ENCODE assay signal across 11 cellular contexts in genomic region chr1:230125633-230126528, GRCh38. TPM values are rescaled to one million over a fixed set of nuclear protein-coding genes. Genes with fewer than 3 reads are reported as not detected.
DNase-seq lines count a peak whose midpoint lies in the region; ATAC-seq and FAIRE-seq lines count a peak whose summit lies in the region.
"Had no signal": no experiment of that assay in that cellular context is flagged by ENCODE, and none has a peak within 500 bp of the region (broad histone marks: within the 10 kb centered on the region; RNA-seq: fewer than 3 reads in every experiment).

No MANE protein-coding gene starts in this region.

- H3K27me3 Mint-ChIP-seq in IgD-negative memory B cell (no peaks in the 10 kb centered on the region), naive B cell (no peaks in the 10 kb centered on the region)

- H3K36me3 Mint-ChIP-seq in IgD-negative memory B cell, result peaks cover 9% of the 10 kb centered on the region
- peaks cover 0 to 13% of the 10 kb centered on the region in 2 donors for H3K36me3 Mint-ChIP-seq in activated naive CD4-positive, alpha-beta T cell treated with anti-CD3 and anti-CD28 coated beads, Interleukin-2, amount 50 U/mL, for 72 hours
- peaks cover 2% of the 10 kb centered on the region in 2 donors for H3K36me3 Mint-ChIP-seq in naive B cell

- peak; percentile 32 to 65 for DNase-seq in activated naive CD4-positive, alpha-beta T cell treated with anti-CD3 and anti-CD28 coated beads, Interleukin-2, amount 50 U/mL, for 72 hours (ENCODE audit: low spot score in 2 of 2)
- DNase-seq in naive B cell (no peak), NCI-H82 treated with DMSO at 0.1 percent for 48 hours (lab: John Stamatoyannopoulos, UW; ENCODE audit: unreplicated experiment) (no peak), NCI-H2029 treated with DMSO at 0.1 percent for 48 hours (lab: John Stamatoyannopoulos, UW) (no peak), small intestine (no peak)
- DNase-seq in central memory CD4-positive, alpha-beta T cell, result no peak
- DNase-seq: activated effector memory CD4-positive, alpha-beta T cell treated with anti-CD3 and anti-CD28 coated beads, Interleukin-2, amount 50 U/mL, for 16 hours; left cardiac atrium; NCI-H2171 treated with DMSO at 0.1 percent for 48 hours had no signal

- 70 to 79% (median 78%) methylated on average over 10 of the region's 10 CpGs for WGBS in small intestine, 3 donors

- peaks cover 86 to 100% (median 100%) of the 10 kb centered on the region in 10 experiments for H3K4me1 ChIP-seq in BLaER1 treated with 17β-estradiol and CSF1 and Interleukin-3, amounts not matched to agents 10 nM and 100 nM
- peaks cover 8 to 9% of the 10 kb centered on the region in 2 donors for H3K4me1 ChIP-seq in small intestine (ENCODE audit: control insufficient read depth in 2 of 2, insufficient read depth in 1 of 2, low read depth in 1 of 2, low read length in 1 of 2)

- peak overlapping the region in 7 of 11 experiments; percentile 34 to 83 (median 56); a peak in 12 of 22 replicates for H3K9ac ChIP-seq in BLaER1 treated with 17β-estradiol and CSF1 and Interleukin-3, amounts not matched to agents 10 nM and 100 nM

- H3K27ac Mint-ChIP-seq in IgD-negative memory B cell (peak overlapping the region in 2 of 3 donors; percentile 36 to 37), naive B cell (peak overlapping the region; percentile 47 to 98 (median 89))
- H3K27ac Mint-ChIP-seq in activated naive CD4-positive, alpha-beta T cell treated with anti-CD3 and anti-CD28 coated beads, Interleukin-2, amount 50 U/mL, for 72 hours, result peak overlapping the region; percentile 57 to 86

- no peaks in the 10 kb centered on the region for H3K9me3 ChIP-seq in BLaER1 treated with 17β-estradiol and CSF1 and Interleukin-3, amounts not matched to agents 10 nM and 100 nM (replicated peaks in 1 of 11)
- H3K9me3 ChIP-seq in small intestine (ENCODE audit: control insufficient read depth, low read depth), result no peaks in the 10 kb centered on the region

- H3K9me3 Mint-ChIP-seq in IgD-negative memory B cell (no peaks in the 10 kb centered on the region), naive B cell (no peaks in the 10 kb centered on the region)
- no peaks in the 10 kb centered on the region for H3K9me3 Mint-ChIP-seq in activated naive CD4-positive, alpha-beta T cell treated with anti-CD3 and anti-CD28 coated beads, Interleukin-2, amount 50 U/mL, for 72 hours

- H3K4me2 ChIP-seq in BLaER1 treated with 17β-estradiol and CSF1 and Interleukin-3, amounts not matched to agents 10 nM and 100 nM, result peak overlapping the region; percentile 68 to 99 (median 94)

- H3K27ac ChIP-seq in BLaER1 treated with 17β-estradiol and CSF1 and Interleukin-3, amounts not matched to agents 10 nM and 100 nM, result peak overlapping the region in 9 of 11 experiments; percentile 28 to 93 (median 82); a peak in 17 of 22 replicates
- peak overlapping the region in 1 of 2 donors; percentile 26 for H3K27ac ChIP-seq in small intestine (ENCODE audit: low read depth in 1 of 2, low read length in 1 of 2)

- H3K4me3 Mint-ChIP-seq in IgD-negative memory B cell (no peak overlapping the region), naive B cell (peak overlapping the region in 6 of 8 donors; percentile 23 to 69 (median 59))

- H3K4me1 Mint-ChIP-seq in IgD-negative memory B cell, result peaks cover 48 to 54% (median 49%) of the 10 kb centered on the region in 3 donors
- peaks cover 64 to 79% (median 75%) of the 10 kb centered on the region in 3 donors for H3K4me1 Mint-ChIP-seq in naive B cell

- peaks cover 15 to 96% (median 89%) of the 10 kb centered on the region in 11 experiments; a peak in 20 of 22 replicates for H4K20me1 ChIP-seq in BLaER1 treated with 17β-estradiol and CSF1 and Interleukin-3, amounts not matched to agents 10 nM and 100 nM

- H3K4me3 ChIP-seq in BLaER1 treated with 17β-estradiol and CSF1 and Interleukin-3, amounts not matched to agents 10 nM and 100 nM, result peak overlapping the region in 2 of 10 experiments; percentile 3 to 5; a peak in 1 of 20 replicates
- H3K4me3 ChIP-seq in small intestine (ENCODE audit: low read depth in 1 of 2, low read length in 2 of 2), result no peak overlapping the region

- no peaks in the 10 kb centered on the region for H3K27me3 ChIP-seq in BLaER1 treated with 17β-estradiol and CSF1 and Interleukin-3, amounts not matched to agents 10 nM and 100 nM
- H3K27me3 ChIP-seq in small intestine (ENCODE audit: control insufficient read depth in 2 of 2, insufficient read depth in 2 of 2, low read length in 2 of 2), result no peaks in the 10 kb centered on the region

- peaks cover 0 to 20% (median 0%) of the 10 kb centered on the region in 11 experiments; a peak in 4 of 22 replicates for H3K36me3 ChIP-seq in BLaER1 treated with 17β-estradiol and CSF1 and Interleukin-3, amounts not matched to agents 10 nM and 100 nM
- H3K36me3 ChIP-seq in small intestine (ENCODE audit: control insufficient read depth in 2 of 2, insufficient read depth in 2 of 2, low read length in 2 of 2), result no peaks in the 10 kb centered on the region

- ATAC-seq in activated naive CD4-positive, alpha-beta T cell treated with anti-CD3 and anti-CD28 coated beads, Interleukin-2, amount 50 U/mL, for 72 hours, result peak; percentile 47 to 73
- ATAC-seq in naive B cell (ENCODE audit: low read depth in 2 of 2), result no peak

- no peak for FAIRE-seq in small intestine (lab: Jason Lieb, UNC)

RNA-seq across cellular contexts. Expression of gene GALNT2, which starts 58.8 kb away (rescaled TPM):
- polyA plus RNA-seq in IgD-negative memory B cell (15.8 TPM), naive B cell (ENCODE audit: low read depth in 6 of 6) (10 to 100 TPM; 15.1 to 22.4 (median 17.5) TPM), small intestine (10 to 100 TPM; 10.8 to 33.9 (median 12.7) TPM)
- total RNA-seq in activated naive CD4-positive, alpha-beta T cell treated with anti-CD3 and anti-CD28 coated beads, Interleukin-2, amount 50 U/mL, for 72 hours, result 10 to 100 TPM; 58.9 to 88.0 TPM

Comparison
In these comparisons a context has a peak if more than half of its experiments do, and no peak if none do; other contexts are left out.
1. H3K27ac Mint-ChIP-seq: peak in every context shown above with its lines; median percentile 89 in naive B cell; 72 in activated naive CD4-positive, alpha-beta T cell treated with anti-CD3 and anti-CD28 coated beads, Interleukin-2, amount 50 U/mL, for 72 hours; 36 in IgD-negative memory B cell.
2. H3K4me3 Mint-ChIP-seq: peak in naive B cell (6 of 8); none in IgD-negative memory B cell (0 of 4).
3. ATAC-seq: peak in activated naive CD4-positive, alpha-beta T cell treated with anti-CD3 and anti-CD28 coated beads, Interleukin-2, amount 50 U/mL, for 72 hours (2 of 2); none in naive B cell (0 of 2).
4. DNase-seq: peak in activated naive CD4-positive, alpha-beta T cell treated with anti-CD3 and anti-CD28 coated beads, Interleukin-2, amount 50 U/mL, for 72 hours (2 of 2); none in naive B cell (single experiment), NCI-H82 treated with DMSO at 0.1 percent for 48 hours (single experiment), NCI-H2029 treated with DMSO at 0.1 percent for 48 hours (single experiment), small intestine (single experiment) and central memory CD4-positive, alpha-beta T cell (single experiment).